ENCODE assay signal across 11 cellular contexts in the genomic region with DNA sequence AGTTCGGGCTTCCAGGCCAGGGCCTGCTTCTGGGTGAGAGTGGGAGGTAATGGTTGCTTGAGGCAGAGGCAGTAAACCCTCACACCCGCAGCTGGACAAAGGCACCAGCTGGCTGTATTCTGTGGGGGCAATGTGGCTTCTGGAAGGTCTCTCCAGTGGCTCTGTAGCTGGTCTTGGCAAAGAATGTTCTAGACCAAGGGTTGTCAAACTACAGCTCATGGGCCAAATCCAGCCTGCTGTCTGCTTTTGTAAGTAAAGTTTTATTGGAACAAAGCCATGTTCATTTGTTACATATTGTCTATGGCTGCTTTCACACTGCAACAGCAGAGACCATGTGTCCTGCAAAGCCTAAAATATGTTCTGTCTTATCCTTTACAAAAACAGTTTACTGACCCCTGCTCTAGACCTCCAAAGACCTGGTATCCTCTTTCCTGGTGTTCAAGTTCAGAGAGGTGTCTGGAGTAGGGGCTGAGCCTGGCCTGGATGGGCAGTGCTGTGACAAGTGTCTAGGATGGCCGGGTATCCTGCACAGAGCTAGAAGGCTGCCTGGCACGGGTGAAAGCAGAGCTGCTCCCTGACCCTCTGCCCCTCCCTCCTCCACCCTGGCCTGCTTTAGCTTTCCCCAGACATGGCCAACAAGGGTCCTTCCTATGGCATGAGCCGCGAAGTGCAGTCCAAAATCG. TPM values are rescaled to one million over a fixed set of nuclear protein-coding genes. Genes with fewer than 3 reads are reported as not detected.
A peak's percentile ranks its signal among the peaks of the same experiment; 100 is the strongest.
DNase-seq lines count a peak whose midpoint lies in the region; ATAC-seq, FAIRE-seq and TF ChIP-seq lines count a peak whose summit lies in the region.
"Had no signal": no experiment of that assay in that cellular context is flagged by ENCODE, and none has a peak within 500 bp of the region (broad histone marks: within the 10 kb centered on the region; RNA-seq: fewer than 3 reads in every experiment).

No MANE protein-coding gene starts in this region.

- no peak for ATAC-seq in naive B cell (ENCODE audit: low read depth in 2 of 2)

- POLR2A ChIA-PET in activated CD4-positive, alpha-beta T cell treated with anti-CD3 and anti-CD28 coated beads, Interleukin-2, amount 10 ng/mL, durations not matched to agents 7 days and 5 days (lab: Charles Lee): no interaction called here
- POLR2A ChIA-PET in H1 (lab: Charles Lee; ENCODE audit: partially characterized antibody): interaction anchor here (0.7 to 10.3 kb wide), 12 partner anchors 8 to 55 kb away, joined by 3 to 153 read pairs (median 6); partner anchors contain the start of genes PCSK7, RNF214 and SIDT2

- 95% methylated on average over 7 of the region's 7 CpGs; no CpG with 5 or more reads in 1 of the 2 experiments for WGBS in H1 (ENCODE audit: extremely low coverage in 1 of 2, insufficient coverage in 1 of 2, insufficient read length in 1 of 2, insufficient replicate concordance in 2 of 2, low coverage in 1 of 2, low lambda C conversion rate in 2 of 2, missing lambda C conversion rate in 1 of 2), 2 experiments
- WGBS in transverse colon (ENCODE audit: low coverage in 1 of 2), 2 donors: 69% methylated on average over 7 of the region's 7 CpGs; no CpG with 5 or more reads in 1 of the 2 donors

- no peak overlapping the region for H2BK12ac ChIP-seq in H1 (ENCODE audit: low read depth, low read length)

- peaks cover 6% of the 10 kb centered on the region; the same call in 1 of the 2 replicates for H3K23me2 ChIP-seq in H1 (ENCODE audit: low read depth, low read length)

- no peak for FAIRE-seq in H1 (lab: Jason Lieb, UNC)
- FAIRE-seq: A204.1, colon had no signal

- TF ChIP-seq RAD21 in H1 (IDR thresholded peaks at IDR 0.05 in 1 of 2, conservative IDR thresholded peaks at IDR 0.05 in 1 of 2; ENCODE audit: low read depth in 2 of 2, low read length in 2 of 2): no peak

- no peaks in the 10 kb centered on the region; the same call in 1 of the 2 replicates for H3K79me1 ChIP-seq in H1 (ENCODE audit: low read depth, low read length)

- H2AFZ ChIP-seq in H1 (ENCODE audit: low read length): no peak overlapping the region

- no peak overlapping the region for H4K5ac ChIP-seq in H1 (ENCODE audit: insufficient read length, low read depth, low read length)

- in situ Hi-C loops in transverse colon (cut with MboI; ENCODE audit: low pct_ligation_motif_present in 1 of 4, low pct_unique_long_range_greater_than_20kb in 1 of 4, low sequenced_read_pairs in 3 of 4): no loop called here

- no peak overlapping the region for H4K91ac ChIP-seq in H1 (replicated peaks; ENCODE audit: insufficient read length, low read length)

- H2BK5ac ChIP-seq in H1 (ENCODE audit: low read depth, low read length): no peak overlapping the region

- H3K27me3 ChIP-seq in H1 (replicated peaks in 1 of 4; ENCODE audit: control insufficient read depth in 3 of 4, extremely low read depth in 1 of 4, insufficient read depth in 3 of 4, low read length in 3 of 4) (no peaks in the 10 kb centered on the region; a peak in 1 of 7 replicates), transverse colon (no peaks in the 10 kb centered on the region)

- H2BK20ac ChIP-seq in H1 (ENCODE audit: low read length): no peak overlapping the region

- H3K9me3 Mint-ChIP-seq in activated CD4-positive, alpha-beta T cell treated with anti-CD3 and anti-CD28 coated beads, Interleukin-2, amount 10 ng/mL, durations not matched to agents 7 days and 5 days: no peaks in the 10 kb centered on the region
- no peaks in the 10 kb centered on the region for H3K9me3 Mint-ChIP-seq in naive B cell

- no peak overlapping the region for H3K9ac ChIP-seq in H1 (replicated peaks in 1 of 4; ENCODE audit: extremely low read depth in 1 of 4, low read depth in 3 of 4, low read length in 3 of 4)

- H3K79me2 ChIP-seq in H1 (ENCODE audit: control insufficient read depth in 1 of 2, insufficient read depth in 2 of 2, low read length in 2 of 2): peaks cover 0 to 14% of the 10 kb centered on the region in 2 experiments; a peak in 1 of 4 replicates

- peak overlapping the region in 1 of 2 experiments; percentile 67; a peak in 1 of 4 replicates for H3K4me2 ChIP-seq in H1 (ENCODE audit: insufficient read depth in 1 of 2, low read depth in 2 of 2, low read length in 2 of 2)

- no peaks in the 10 kb centered on the region for H3K27me3 Mint-ChIP-seq in activated CD4-positive, alpha-beta T cell treated with anti-CD3 and anti-CD28 coated beads, Interleukin-2, amount 10 ng/mL, durations not matched to agents 7 days and 5 days
- no peaks in the 10 kb centered on the region for H3K27me3 Mint-ChIP-seq in naive B cell

- H3K27ac Mint-ChIP-seq in activated CD4-positive, alpha-beta T cell treated with anti-CD3 and anti-CD28 coated beads, Interleukin-2, amount 10 ng/mL, durations not matched to agents 7 days and 5 days: peak overlapping the region; percentile 31
- H3K27ac Mint-ChIP-seq in naive B cell: peak overlapping the region in 4 of 6 donors; percentile 41 to 91 (median 66)

- TF ChIP-seq CTCF in H1 (IDR thresholded peaks at IDR 0.05; ENCODE audit: control extremely low read depth in 1 of 3, insufficient read depth in 1 of 3, low read depth in 1 of 3, low read length in 3 of 3) (no peak), transverse colon (IDR thresholded peaks at IDR 0.05) (no peak)

- H2BK15ac ChIP-seq in H1 (ENCODE audit: low read length): no peak overlapping the region

- no peak overlapping the region for H3K14ac ChIP-seq in H1 (ENCODE audit: insufficient read length)

- H2AK5ac ChIP-seq in H1 (ENCODE audit: low read depth, low read length): no peak overlapping the region

- peaks cover 7 to 32% (median 28%) of the 10 kb centered on the region in 4 experiments for H3K4me1 ChIP-seq in H1 (replicated peaks in 1 of 4; ENCODE audit: control insufficient read depth in 3 of 4, insufficient read depth in 4 of 4, low read length in 3 of 4)
- H3K4me1 ChIP-seq in transverse colon: peaks cover 10 to 43% (median 15%) of the 10 kb centered on the region in 4 donors

- CTCF ChIA-PET in activated CD4-positive, alpha-beta T cell treated with anti-CD3 and anti-CD28 coated beads, Interleukin-2, amount 10 ng/mL, durations not matched to agents 7 days and 5 days (lab: Charles Lee): interaction anchor here (0.7 to 3.2 kb wide), 5 partner anchors 9 to 31 kb away, joined by 3 to 15 read pairs (median 3); partner anchors contain the start of genes PCSK7 and RNF214
- CTCF ChIA-PET in H1 (lab: Charles Lee; ENCODE audit: partially characterized antibody): interaction anchor here (0.6 to 18.7 kb wide), 9 partner anchors 8 to 459 kb away, joined by 3 to 449 read pairs (median 5); partner anchors contain the start of genes PAFAH1B2, PCSK7, RNF214 and SIDT2

- H3K23ac ChIP-seq in H1 (ENCODE audit: insufficient read length): no peak overlapping the region

- H3K9me3 ChIP-seq in H1 (ENCODE audit: insufficient read depth in 2 of 2, low read depth in 1 of 2, low read length in 1 of 2) (no peaks in the 10 kb centered on the region), transverse colon (no peaks in the 10 kb centered on the region)

- DNase-seq in activated CD4-positive, alpha-beta T cell treated with anti-CD3 and anti-CD28 coated beads, Interleukin-2, amount 10 ng/mL, durations not matched to agents 7 days and 5 days: no peak
- DNase-seq in activated CD4-positive, alpha-beta T cell treated with anti-CD3 and anti-CD28 coated beads for 48 hours: no peak
- DNase-seq in H1 (ENCODE audit: low read depth in 1 of 2, low spot score in 2 of 2) (no peak), naive B cell (no peak), transverse colon (no peak), OCI-M1 (lab: John Stamatoyannopoulos, UW) (no peak), NCI-H82 (lab: John Stamatoyannopoulos, UW) (no peak), SHP77 treated with DMSO at 0.1 percent for 48 hours (lab: John Stamatoyannopoulos, UW) (no peak)
- DNase-seq: HCEC 1CT had no signal

- H4K20me1 ChIP-seq in H1 (replicated peaks in 1 of 2; ENCODE audit: control insufficient read depth in 1 of 2, insufficient read depth in 2 of 2, low read length in 2 of 2): peaks cover 0 to under 1% of the 10 kb centered on the region in 2 experiments

- no peak overlapping the region for H3K4me3 ChIP-seq in H1 (ENCODE audit: extremely low read depth in 1 of 4, insufficient read depth in 2 of 4, low read depth in 3 of 4, low read length in 4 of 4)
- peak overlapping the region; percentile 34 to 55 (median 45) for H3K4me3 ChIP-seq in transverse colon

- no peak overlapping the region for H3K4ac ChIP-seq in H1 (replicated peaks; ENCODE audit: insufficient read length, low read depth, low read length)

- no peaks in the 10 kb centered on the region for H3K4me1 Mint-ChIP-seq in activated CD4-positive, alpha-beta T cell treated with anti-CD3 and anti-CD28 coated beads, Interleukin-2, amount 10 ng/mL, durations not matched to agents 7 days and 5 days
- H3K4me1 Mint-ChIP-seq in naive B cell: peaks cover 18 to 28% (median 26%) of the 10 kb centered on the region in 3 donors

- H3K56ac ChIP-seq in H1 (replicated peaks; ENCODE audit: insufficient read length, low read depth, low read length): no peak overlapping the region

- peak overlapping the region; percentile 86; the same call in 1 of the 2 replicates for H4K8ac ChIP-seq in H1 (ENCODE audit: extremely low read depth, insufficient read depth, low read length)

- H3K4me3 Mint-ChIP-seq in activated CD4-positive, alpha-beta T cell treated with anti-CD3 and anti-CD28 coated beads, Interleukin-2, amount 10 ng/mL, durations not matched to agents 7 days and 5 days: no peak overlapping the region
- no peak overlapping the region for H3K4me3 Mint-ChIP-seq in naive B cell

- intact Hi-C loops in transverse colon (cut with DNase I; ENCODE audit: low total_unique reads): no loop called here

- H3K18ac ChIP-seq in H1 (ENCODE audit: extremely low read depth, low read length): no peak overlapping the region

- H3K36me3 Mint-ChIP-seq in activated CD4-positive, alpha-beta T cell treated with anti-CD3 and anti-CD28 coated beads, Interleukin-2, amount 10 ng/mL, durations not matched to agents 7 days and 5 days (ENCODE audit: low read depth): peaks cover 19% of the 10 kb centered on the region
- H3K36me3 Mint-ChIP-seq in naive B cell: peaks cover 11 to 12% of the 10 kb centered on the region in 2 donors

- H3K36me3 ChIP-seq in H1 (ENCODE audit: control insufficient read depth in 2 of 4, insufficient read depth in 4 of 4, low read length in 3 of 4) (peaks cover 2 to 8% (median 5%) of the 10 kb centered on the region in 4 experiments; a peak in 3 of 8 replicates), transverse colon (peaks cover 0 to 10% (median 0%) of the 10 kb centered on the region in 4 donors)

- TF ChIP-seq POLR2A in H1 (IDR thresholded peaks at IDR 0.05; ENCODE audit: control extremely low read depth in 1 of 2, low read depth in 2 of 2, low read length in 2 of 2) (no peak), transverse colon (IDR thresholded peaks at IDR 0.05) (no peak)

- H3K27ac ChIP-seq in H1 (ENCODE audit: low read depth, low read length): no peak overlapping the region
- peak overlapping the region; percentile 84 to 96 (median 88) for H3K27ac ChIP-seq in transverse colon

- no peak overlapping the region for H2BK120ac ChIP-seq in H1 (replicated peaks; ENCODE audit: low read depth, low read length)

- TF ChIP-seq EP300 in H1 (IDR thresholded peaks at IDR 0.05; ENCODE audit: borderline replicate concordance in 1 of 2, low read depth in 2 of 2, low read length in 2 of 2) (no peak), transverse colon (IDR thresholded peaks at IDR 0.05; ENCODE audit: low read depth) (no peak)

RNA-seq across cellular contexts. Expression of gene TAGLN, which starts 3.4 kb away (rescaled TPM):
- 1 to 10 TPM; 2.0 to 3.1 TPM for total RNA-seq in activated CD4-positive, alpha-beta T cell treated with anti-CD3 and anti-CD28 coated beads, Interleukin-2, amount 10 ng/mL, durations not matched to agents 7 days and 5 days
- 300 and 301 TPM in 2 replicates for total RNA-seq in H1 (2021; fragmentation: NEBNext Ultra II Directional; extraction: Animal tissue kit (Norgen Biotek cat#: 25700))
- polyA plus RNA-seq in H1 (2011; rRNA removed) (140 and 150 TPM in 2 replicates), naive B cell (ENCODE audit: low read depth in 6 of 6) (10 to 100 TPM in 2 of 6 donors, 1 to 10 TPM in 3, not detected in 1; 5.2 to 11.5 (median 6.8) TPM)
- polyA plus RNA-seq in H1 (2011; cell fraction: cytosol; rRNA removed): 178 TPM
- polyA plus RNA-seq in H1 (2011; cell fraction: nucleus; rRNA removed): 132 TPM
- polyA plus RNA-seq in H1 (2012, experiment 1 of 2): 186 to 274 TPM (median 201 TPM) in 4 replicates
- polyA plus RNA-seq in H1 (2012, experiment 2 of 2): 415 TPM
- 193 TPM for polyA plus RNA-seq in H1 (2013, experiment 1 of 2)
- polyA plus RNA-seq in H1 (2013, experiment 2 of 2): 186 TPM
- 97.7 and 118 TPM in 2 replicates for polyA minus RNA-seq in H1 (2011; rRNA and poly(A)+ RNA removed)
- polyA minus RNA-seq in H1 (2011; cell fraction: cytosol; rRNA and poly(A)+ RNA removed): 36.1 TPM
- 59.7 TPM for polyA minus RNA-seq in H1 (2011; cell fraction: nucleus; rRNA and poly(A)+ RNA removed)
- total RNA-seq in transverse colon: 1,000 to 10,000 TPM in 3 of 4 donors, 100 to 1,000 TPM in 1; 899 to 4,235 (median 1,393) TPM

RNA-seq across cellular contexts. Expression of gene SIDT2, which starts 24.0 kb away (rescaled TPM):
- 10 to 100 TPM; 28.6 to 30.9 TPM for total RNA-seq in activated CD4-positive, alpha-beta T cell treated with anti-CD3 and anti-CD28 coated beads, Interleukin-2, amount 10 ng/mL, durations not matched to agents 7 days and 5 days
- total RNA-seq in H1 (2021; fragmentation: NEBNext Ultra II Directional; extraction: Animal tissue kit (Norgen Biotek cat#: 25700)): 14.6 and 18.5 TPM in 2 replicates
- 21.1 and 26.7 TPM in 2 replicates for polyA plus RNA-seq in H1 (2011; rRNA removed)
- 15.5 TPM for polyA plus RNA-seq in H1 (2011; cell fraction: cytosol; rRNA removed)
- polyA plus RNA-seq in H1 (2011; cell fraction: nucleus; rRNA removed): 85.9 TPM
- 13.3 to 18.4 TPM (median 14.8 TPM) in 4 replicates for polyA plus RNA-seq in H1 (2012, experiment 1 of 2)
- 12.4 TPM for polyA plus RNA-seq in H1 (2012, experiment 2 of 2)
- polyA plus RNA-seq in H1 (2013, experiment 1 of 2): 15.5 TPM
- polyA plus RNA-seq in H1 (2013, experiment 2 of 2): 14.7 TPM
- polyA minus RNA-seq in H1 (2011; rRNA and poly(A)+ RNA removed): 27.2 and 33.9 TPM in 2 replicates
- 12.8 TPM for polyA minus RNA-seq in H1 (2011; cell fraction: cytosol; rRNA and poly(A)+ RNA removed)
- polyA minus RNA-seq in H1 (2011; cell fraction: nucleus; rRNA and poly(A)+ RNA removed): 35.6 TPM
- polyA plus RNA-seq in naive B cell (ENCODE audit: low read depth in 6 of 6): 100 to 1,000 TPM in 1 of 6 donors, 10 to 100 TPM in 5; 19.2 to 126 (median 80.7) TPM
- total RNA-seq in transverse colon: 10 to 100 TPM; 68.1 to 95.0 (median 78.2) TPM

RNA-seq across cellular contexts. Expression of gene PCSK7, which starts 29.3 kb away (rescaled TPM):
- total RNA-seq in activated CD4-positive, alpha-beta T cell treated with anti-CD3 and anti-CD28 coated beads, Interleukin-2, amount 10 ng/mL, durations not matched to agents 7 days and 5 days: 100 to 1,000 TPM; 187 to 224 TPM
- total RNA-seq in H1 (2021; fragmentation: NEBNext Ultra II Directional; extraction: Animal tissue kit (Norgen Biotek cat#: 25700)): 38.5 and 45.6 TPM in 2 replicates
- 23.4 and 38.8 TPM in 2 replicates for polyA plus RNA-seq in H1 (2011; rRNA removed)
- 33.3 TPM for polyA plus RNA-seq in H1 (2011; cell fraction: cytosol; rRNA removed)
- 67.6 TPM for polyA plus RNA-seq in H1 (2011; cell fraction: nucleus; rRNA removed)
- polyA plus RNA-seq in H1 (2012, experiment 1 of 2): 26.1 to 32.5 TPM (median 31.3 TPM) in 4 replicates
- polyA plus RNA-seq in H1 (2012, experiment 2 of 2): 15.2 TPM
- 20.6 TPM for polyA plus RNA-seq in H1 (2013, experiment 1 of 2)
- polyA plus RNA-seq in H1 (2013, experiment 2 of 2): 21.3 TPM
- 30.3 and 32.9 TPM in 2 replicates for polyA minus RNA-seq in H1 (2011; rRNA and poly(A)+ RNA removed)
- 23.0 TPM for polyA minus RNA-seq in H1 (2011; cell fraction: cytosol; rRNA and poly(A)+ RNA removed)
- polyA minus RNA-seq in H1 (2011; cell fraction: nucleus; rRNA and poly(A)+ RNA removed): 30.8 TPM
- polyA plus RNA-seq in naive B cell (ENCODE audit: low read depth in 6 of 6): 10 to 100 TPM; 27.8 to 61.9 (median 32.2) TPM
- 100 to 1,000 TPM; 182 to 432 (median 204) TPM for total RNA-seq in transverse colon

RNA-seq across cellular contexts. Expression of gene RNF214, which starts 29.9 kb away (rescaled TPM):
- 10 to 100 TPM; 22.2 to 23.8 TPM for total RNA-seq in activated CD4-positive, alpha-beta T cell treated with anti-CD3 and anti-CD28 coated beads, Interleukin-2, amount 10 ng/mL, durations not matched to agents 7 days and 5 days
- 33.7 and 35.6 TPM in 2 replicates for total RNA-seq in H1 (2021; fragmentation: NEBNext Ultra II Directional; extraction: Animal tissue kit (Norgen Biotek cat#: 25700))
- polyA plus RNA-seq in H1 (2011; rRNA removed) (34.9 and 35.3 TPM in 2 replicates), naive B cell (ENCODE audit: low read depth in 6 of 6) (10 to 100 TPM in 4 of 6 donors, 1 to 10 TPM in 2; 1.4 to 15.5 (median 13.4) TPM)
- 20.7 TPM for polyA plus RNA-seq in H1 (2011; cell fraction: cytosol; rRNA removed)
- polyA plus RNA-seq in H1 (2011; cell fraction: nucleus; rRNA removed): 80.8 TPM
- 18.8 to 22.7 TPM (median 20.3 TPM) in 4 replicates for polyA plus RNA-seq in H1 (2012, experiment 1 of 2)
- polyA plus RNA-seq in H1 (2012, experiment 2 of 2): 4.6 TPM
- polyA plus RNA-seq in H1 (2013, experiment 1 of 2): 18.8 TPM
- 17.3 TPM for polyA plus RNA-seq in H1 (2013, experiment 2 of 2)
- 79.0 and 79.9 TPM in 2 replicates for polyA minus RNA-seq in H1 (2011; rRNA and poly(A)+ RNA removed)
- 23.1 TPM for polyA minus RNA-seq in H1 (2011; cell fraction: cytosol; rRNA and poly(A)+ RNA removed)
- polyA minus RNA-seq in H1 (2011; cell fraction: nucleus; rRNA and poly(A)+ RNA removed): 39.3 TPM
- 100 to 1,000 TPM in 1 of 4 donors, 10 to 100 TPM in 3; 11.1 to 139 (median 14.5) TPM for total RNA-seq in transverse colon

RNA-seq across cellular contexts. Expression of gene PAFAH1B2, which starts 58.4 kb away (rescaled TPM):
- total RNA-seq in activated CD4-positive, alpha-beta T cell treated with anti-CD3 and anti-CD28 coated beads, Interleukin-2, amount 10 ng/mL, durations not matched to agents 7 days and 5 days: 10 to 100 TPM; 48.4 to 52.1 TPM
- 151 and 161 TPM in 2 replicates for total RNA-seq in H1 (2021; fragmentation: NEBNext Ultra II Directional; extraction: Animal tissue kit (Norgen Biotek cat#: 25700))
- polyA plus RNA-seq in H1 (2011; rRNA removed): 26.2 and 38.2 TPM in 2 replicates
- polyA plus RNA-seq in H1 (2011; cell fraction: cytosol; rRNA removed): 38.1 TPM
- polyA plus RNA-seq in H1 (2011; cell fraction: nucleus; rRNA removed): 26.6 TPM
- 59.5 to 77.0 TPM (median 64.7 TPM) in 4 replicates for polyA plus RNA-seq in H1 (2012, experiment 1 of 2)
- 19.8 TPM for polyA plus RNA-seq in H1 (2012, experiment 2 of 2)
- 66.1 TPM for polyA plus RNA-seq in H1 (2013, experiment 1 of 2)
- polyA plus RNA-seq in H1 (2013, experiment 2 of 2): 68.8 TPM
- polyA minus RNA-seq in H1 (2011; rRNA and poly(A)+ RNA removed): 256 and 265 TPM in 2 replicates
- polyA minus RNA-seq in H1 (2011; cell fraction: cytosol; rRNA and poly(A)+ RNA removed): 130 TPM
- polyA minus RNA-seq in H1 (2011; cell fraction: nucleus; rRNA and poly(A)+ RNA removed): 53.9 TPM
- polyA plus RNA-seq in naive B cell (ENCODE audit: low read depth in 6 of 6): 10 to 100 TPM; 18.0 to 23.3 (median 20.9) TPM
- 10 to 100 TPM; 18.1 to 90.8 (median 78.3) TPM for total RNA-seq in transverse colon

Comparison
In these comparisons a context has a peak if more than half of its experiments do, and no peak if none do; other contexts are left out.
1. H3K4me3 ChIP-seq: peak in transverse colon (4 of 4); none in H1 (0 of 4).
2. RNA of gene TAGLN, which starts 3.4 kb away (total RNA-seq): 899 to 4,235 TPM in transverse colon and 300 to 301 TPM in H1; 2.0 to 3.1 TPM in activated CD4-positive, alpha-beta T cell treated with anti-CD3 and anti-CD28 coated beads, Interleukin-2, amount 10 ng/mL, durations not matched to agents 7 days and 5 days; every median in the first group is over 10 times any median in the second.